ENCODE assay signal across 1 cellular context in the genomic region with DNA sequence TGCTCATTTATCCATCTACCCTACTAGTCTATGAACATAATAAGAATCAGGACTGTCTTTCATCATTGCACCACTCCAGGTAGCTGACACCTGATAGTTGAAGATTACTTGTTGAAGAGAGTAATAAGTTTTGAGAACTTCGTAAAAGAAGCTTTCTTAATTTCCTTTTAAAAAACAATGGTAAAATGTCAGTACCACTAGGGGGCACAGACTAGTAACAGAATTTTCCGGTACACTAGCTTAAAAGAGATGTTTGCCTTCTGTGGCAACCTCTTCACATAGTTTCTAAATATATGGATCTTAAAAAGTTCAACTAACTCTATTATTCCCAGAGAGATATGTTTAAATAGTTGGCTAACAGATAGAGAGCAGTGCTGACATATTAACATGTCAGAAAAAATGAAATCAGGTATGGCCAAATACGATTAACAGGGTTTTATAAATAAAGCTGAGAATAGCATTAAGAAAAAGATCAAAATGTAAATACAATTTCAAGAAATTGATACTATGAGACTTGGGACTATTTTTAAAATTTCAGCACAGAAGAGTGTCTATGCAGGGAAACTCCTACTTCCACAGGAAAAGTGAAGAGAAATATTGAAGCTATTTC.
TF ChIP-seq lines count a peak whose summit lies in the region.

No MANE protein-coding gene starts in this region.

TF ChIP-seq in H1, 55 proteins besides CTCF, POLR2A, EP300 and RAD21:
- TF ChIP-seq SP1 (IDR thresholded peaks at IDR 0.05; ENCODE audit: low read depth, low read length) (no peak), HDAC2 (IDR thresholded peaks at IDR 0.05; ENCODE audit: borderline replicate concordance in 1 of 2, low read depth in 2 of 2, low read length in 2 of 2) (no peak), E2F6 (IDR thresholded peaks at IDR 0.05) (no peak), MAX (IDR thresholded peaks at IDR 0.05) (no peak), TBP (IDR thresholded peaks at IDR 0.05; ENCODE audit: low read depth, low read length) (no peak), ZNF274 (IDR thresholded peaks at IDR 0.05; ENCODE audit: borderline replicate concordance, extremely low read depth, low read length) (no peak), SUZ12 (IDR thresholded peaks at IDR 0.05; ENCODE audit: low read length) (no peak), ASH2L (IDR thresholded peaks at IDR 0.05; ENCODE audit: low read length) (no peak), CBX5 (IDR thresholded peaks at IDR 0.05; ENCODE audit: low read depth, low read length) (no peak), GABPA (IDR thresholded peaks at IDR 0.05; ENCODE audit: borderline replicate concordance, insufficient read depth, low read length) (no peak), BRCA1 (IDR thresholded peaks at IDR 0.05; ENCODE audit: low read depth, low read length) (no peak), POU5F1 (IDR thresholded peaks at IDR 0.05; ENCODE audit: low read depth, low read length) (no peak), GTF2F1 (IDR thresholded peaks at IDR 0.05; ENCODE audit: borderline replicate concordance, low read depth, low read length) (no peak), RNF2 (IDR thresholded peaks at IDR 0.05; ENCODE audit: borderline replicate concordance, low read depth, low read length, missing control alignments, poor library complexity, severe bottlenecking) (no peak)
